ENCODE assay signal across 17 cellular contexts in the genomic region with DNA sequence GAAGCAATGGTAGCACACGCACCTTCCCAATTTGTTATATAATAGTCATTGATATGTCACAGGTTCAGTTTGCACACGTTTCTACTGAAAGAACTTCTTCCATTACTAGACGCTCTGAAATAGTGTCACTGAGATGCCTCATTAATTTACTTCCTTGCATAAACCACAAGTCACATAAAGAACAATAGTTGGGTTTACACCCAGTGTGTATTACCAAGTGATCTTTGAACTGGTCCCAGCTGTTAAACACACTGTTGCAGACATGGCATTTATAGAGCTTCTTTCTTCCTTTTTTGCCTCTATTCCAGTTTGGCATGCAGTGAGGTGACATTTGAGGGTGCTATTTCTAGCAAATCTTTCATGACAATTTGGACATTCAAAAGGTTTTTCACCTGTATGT.
DNase-seq lines count a peak whose midpoint lies in the region; ATAC-seq, FAIRE-seq and TF ChIP-seq lines count a peak whose summit lies in the region.
"Had no signal": no experiment of that assay in that cellular context is flagged by ENCODE, and none has a peak within 500 bp of the region (broad histone marks: within the 10 kb centered on the region; RNA-seq: fewer than 3 reads in every experiment).

No MANE protein-coding gene starts in this region.

- no TSS peak for BruUV-seq in HepG2 (replicated peaks; lab: Mats Ljungman, UMichigan)

- H3K9me3 ChIP-seq in HepG2 (ENCODE audit: low read length) (no peaks in the 10 kb centered on the region), right lobe of liver (no peaks in the 10 kb centered on the region), keratinocyte (ENCODE audit: control insufficient read depth, low read depth, low read length) (no peaks in the 10 kb centered on the region), trophoblast cell (ENCODE audit: insufficient read depth, low read depth, low read length) (no peaks in the 10 kb centered on the region)
- H3K9me3 ChIP-seq: A549 had no signal

- H3K9me3 Mint-ChIP-seq in progenitor cell of endocrine pancreas (ENCODE audit: low read depth): peaks cover 16% of the 10 kb centered on the region
- H3K9me3 Mint-ChIP-seq: GM23338 had no signal

- POLR2A ChIA-PET in HepG2 (lab: Yijun Ruan, JAX): no interaction called here

- ATAC-seq in HepG2 (peak; percentile 64), right lobe of liver (no peak), GM21390 (IDR thresholded peaks at IDR 0.05; ENCODE audit: unreplicated experiment) (no peak)
- ATAC-seq: A549, GM23338, K562 had no signal

- DNase-seq in HepG2 (ENCODE audit: low spot score) (peak; percentile 16), right lobe of liver (no peak), keratinocyte (ENCODE audit: low read depth, low spot score) (no peak), trophoblast cell (no peak), NCI-H2107 treated with DMSO at 0.1 percent for 48 hours (lab: John Stamatoyannopoulos, UW; ENCODE audit: unreplicated experiment) (no peak), progenitor cell of endocrine pancreas (ENCODE audit: low spot score, unreplicated experiment) (no peak)
- DNase-seq: CD4-positive, alpha-beta memory T cell; DMS79 treated with DMSO at 0.1 percent for 48 hours had no signal

- H3K27me3 Mint-ChIP-seq in progenitor cell of endocrine pancreas: peaks cover 5% of the 10 kb centered on the region
- H3K27me3 Mint-ChIP-seq: CD4-positive, alpha-beta memory T cell had no signal

- H3K14ac ChIP-seq in trophoblast cell (ENCODE audit: low read length): no peak overlapping the region

- 5% methylated on average over 3 of the region's 3 CpGs for WGBS in HepG2 (ENCODE audit: low lambda C conversion rate)
- 71% methylated on average over 3 of the region's 3 CpGs for WGBS in right lobe of liver (ENCODE audit: insufficient coverage, low coverage, low lambda C conversion rate, missing lambda C conversion rate)
- no CpG with 5 or more reads among the region's 3 CpGs for WGBS in trophoblast cell (ENCODE audit: extremely low coverage, insufficient coverage, insufficient read length)

- no peak overlapping the region for H3K23ac ChIP-seq in trophoblast cell (ENCODE audit: low read length)

- no peak overlapping the region for H4K91ac ChIP-seq in trophoblast cell (ENCODE audit: low read depth, low read length)

- no peak overlapping the region for H3K18ac ChIP-seq in trophoblast cell (ENCODE audit: low read length)

- H3K27me3 ChIP-seq in HepG2 (ENCODE audit: control insufficient read depth in 1 of 2, insufficient read depth in 2 of 2, low read length in 2 of 2) (no peaks in the 10 kb centered on the region), right lobe of liver (no peaks in the 10 kb centered on the region), keratinocyte (ENCODE audit: control insufficient read depth, extremely low read depth, insufficient read depth, low read length) (no peaks in the 10 kb centered on the region), trophoblast cell (ENCODE audit: insufficient read depth, low read length) (no peaks in the 10 kb centered on the region)
- H3K27me3 ChIP-seq: BLaER1 had no signal

- no peak overlapping the region for H3K4me3 ChIP-seq in HepG2 (replicated peaks in 1 of 3; ENCODE audit: insufficient read depth in 1 of 3, low read depth in 2 of 3, low read length in 3 of 3)
- H3K4me3 ChIP-seq in right lobe of liver: no peak overlapping the region
- H3K4me3 ChIP-seq in keratinocyte (ENCODE audit: control insufficient read depth in 2 of 3, extremely low read depth in 1 of 3, insufficient read depth in 2 of 3, low read depth in 1 of 3, low read length in 3 of 3): no peak overlapping the region
- peak overlapping the region; percentile 15 for H3K4me3 ChIP-seq in trophoblast cell (ENCODE audit: low read depth, low read length)
- H3K4me3 ChIP-seq: A549, BLaER1, GM23338, K562 had no signal

- TF ChIP-seq RAD21 in HepG2 (CRISPR knock-in tag; IDR thresholded peaks at IDR 0.05): no peak

- H4K20me1 ChIP-seq in HepG2 (ENCODE audit: insufficient read depth, low read length) (no peaks in the 10 kb centered on the region), keratinocyte (ENCODE audit: control insufficient read depth, extremely low read depth, insufficient read depth, low read length) (no peaks in the 10 kb centered on the region)
- H4K20me1 ChIP-seq: BLaER1 had no signal

- H3K36me3 ChIP-seq in HepG2 (replicated peaks in 1 of 2; ENCODE audit: control insufficient read depth in 1 of 2, insufficient read depth in 2 of 2, low read length in 2 of 2): no peaks in the 10 kb centered on the region
- no peaks in the 10 kb centered on the region for H3K36me3 ChIP-seq in right lobe of liver
- H3K36me3 ChIP-seq in keratinocyte (ENCODE audit: control insufficient read depth in 2 of 2, extremely low read depth in 1 of 2, insufficient read depth in 2 of 2, low read length in 2 of 2): no peaks in the 10 kb centered on the region
- H3K36me3 ChIP-seq in trophoblast cell (ENCODE audit: control insufficient read depth in 1 of 2, insufficient read depth in 2 of 2, low read length in 2 of 2): no peaks in the 10 kb centered on the region
- H3K36me3 ChIP-seq: BLaER1 had no signal

- H3K36me3 Mint-ChIP-seq in progenitor cell of endocrine pancreas (ENCODE audit: insufficient read depth): peaks cover 2% of the 10 kb centered on the region
- H3K36me3 Mint-ChIP-seq: CD14-positive monocyte; CD4-positive, alpha-beta memory T cell had no signal

- H4K12ac ChIP-seq in trophoblast cell (ENCODE audit: low read depth, low read length): no peak overlapping the region

- no peaks in the 10 kb centered on the region for H3K79me1 ChIP-seq in trophoblast cell (ENCODE audit: low read length)

- H3K4me3 Mint-ChIP-seq in progenitor cell of endocrine pancreas (ENCODE audit: low read depth): no peak overlapping the region
- H3K4me3 Mint-ChIP-seq: CD14-positive monocyte; CD4-positive, alpha-beta memory T cell; GM23338 had no signal

- H4K8ac ChIP-seq in trophoblast cell (ENCODE audit: low read depth, low read length): no peak overlapping the region

- dilution Hi-C loops in keratinocyte (cut with MboI; ENCODE audit: extremely low pct_ligation_motif_present, low sequenced_read_pairs): no loop called here

- intact Hi-C loops in HepG2 (cut with micrococcal nuclease; ENCODE audit: unreplicated experiment): no loop called here
- intact Hi-C loops in right lobe of liver (cut with DNase I): no loop called here

- no peaks in the 10 kb centered on the region for H3K4me1 Mint-ChIP-seq in progenitor cell of endocrine pancreas (ENCODE audit: low read depth)
- H3K4me1 Mint-ChIP-seq: CD14-positive monocyte; CD4-positive, alpha-beta memory T cell had no signal

- H2AFZ ChIP-seq in HepG2 (ENCODE audit: low read length) (no peak overlapping the region), keratinocyte (ENCODE audit: control insufficient read depth, low read length) (no peak overlapping the region), trophoblast cell (ENCODE audit: insufficient read depth, low read length, poor library complexity) (no peak overlapping the region)
- H2AFZ ChIP-seq: GM23338 had no signal

- no peak for TF ChIP-seq CTCF in HepG2 (CRISPR knock-in tag; IDR thresholded peaks at IDR 0.05)
- no peak for TF ChIP-seq CTCF in right lobe of liver (IDR thresholded peaks at IDR 0.05)
- TF ChIP-seq CTCF in keratinocyte (optimal IDR thresholded peaks at IDR 0.05 in 1 of 3, IDR thresholded peaks at IDR 0.05 in 1 of 3, conservative IDR thresholded peaks at IDR 0.05 in 1 of 3; ENCODE audit: extremely low read depth in 1 of 3, insufficient read depth in 2 of 3, low read length in 3 of 3): no peak
- no peak for TF ChIP-seq CTCF in progenitor cell of endocrine pancreas (IDR thresholded peaks at IDR 0.05; ENCODE audit: unreplicated experiment)

- H2BK5ac ChIP-seq in trophoblast cell (ENCODE audit: low read depth, low read length, poor library complexity): no peak overlapping the region

- H3K79me2 ChIP-seq in HepG2 (ENCODE audit: insufficient read depth, low read length) (no peaks in the 10 kb centered on the region), keratinocyte (ENCODE audit: control insufficient read depth, insufficient read depth, low read length) (no peaks in the 10 kb centered on the region), trophoblast cell (ENCODE audit: control insufficient read depth, insufficient read depth, low read length, poor library complexity) (no peaks in the 10 kb centered on the region)

- H3K4ac ChIP-seq in trophoblast cell (ENCODE audit: low read depth, low read length): no peak overlapping the region

- no peak overlapping the region for H2BK12ac ChIP-seq in trophoblast cell (ENCODE audit: low read length)

- H2BK120ac ChIP-seq in trophoblast cell (ENCODE audit: insufficient read depth, low read length, poor library complexity): no peak overlapping the region

- CTCF ChIA-PET in HepG2 (lab: Yijun Ruan, JAX; ENCODE audit: low intra/inter-chr PET ratio, low total read pairs): no interaction called here

- TF ChIP-seq EP300 in HepG2 (IDR thresholded peaks at IDR 0.05; ENCODE audit: low read depth in 2 of 2, low read length in 2 of 2) (no peak), HepG2 (CRISPR knock-in tag; IDR thresholded peaks at IDR 0.05; ENCODE audit: borderline replicate concordance) (no peak)

- H3K4me1 ChIP-seq in HepG2 (ENCODE audit: insufficient read depth, low read length): peaks cover 12% of the 10 kb centered on the region
- no peaks in the 10 kb centered on the region for H3K4me1 ChIP-seq in right lobe of liver
- H3K4me1 ChIP-seq in keratinocyte (ENCODE audit: control insufficient read depth, extremely low read depth, insufficient read depth, low read length): no peaks in the 10 kb centered on the region
- no peaks in the 10 kb centered on the region for H3K4me1 ChIP-seq in trophoblast cell (ENCODE audit: control insufficient read depth in 1 of 2, insufficient read depth in 2 of 2, low read length in 2 of 2)
- H3K4me1 ChIP-seq: A549 had no signal

- FAIRE-seq in HepG2 (lab: Jason Lieb, UNC): peak; percentile 53
- FAIRE-seq in keratinocyte (lab: Jason Lieb, UNC): peak; percentile 5
- FAIRE-seq: A549, GM12891, H54, K562 had no signal

- TF ChIP-seq POLR2A in HepG2 (IDR thresholded peaks at IDR 0.05; ENCODE audit: insufficient read depth in 1 of 2, low read depth in 2 of 2, low read length in 2 of 2) (no peak), right lobe of liver (IDR thresholded peaks at IDR 0.05) (no peak)

- H3K4me2 ChIP-seq in HepG2 (ENCODE audit: low read depth, low read length): no peak overlapping the region
- H3K4me2 ChIP-seq in keratinocyte (ENCODE audit: control insufficient read depth, extremely low read depth, insufficient read depth, low read depth, low read length): no peak overlapping the region
- H3K4me2 ChIP-seq in trophoblast cell (ENCODE audit: low read length): no peak overlapping the region
- H3K4me2 ChIP-seq: A549, BLaER1, GM23338 had no signal

- no peak overlapping the region for H3K27ac Mint-ChIP-seq in progenitor cell of endocrine pancreas
- H3K27ac Mint-ChIP-seq: CD14-positive monocyte; CD4-positive, alpha-beta memory T cell; GM23338 had no signal

- in situ Hi-C loops in HepG2 (cut with HindIII; ENCODE audit: extremely low pct_ligation_motif_present, low pct_unique_long_range_greater_than_20kb): no loop called here

- H2AK5ac ChIP-seq in trophoblast cell (ENCODE audit: low read length): no peak overlapping the region

- no peak overlapping the region for H3K27ac ChIP-seq in HepG2 (ENCODE audit: extremely low read length, insufficient read depth, low read length)
- no peak overlapping the region for H3K27ac ChIP-seq in right lobe of liver
- H3K27ac ChIP-seq in keratinocyte (ENCODE audit: control insufficient read depth, insufficient read depth, low read length): no peak overlapping the region
- no peak overlapping the region for H3K27ac ChIP-seq in trophoblast cell (ENCODE audit: low read depth, low read length)
- H3K27ac ChIP-seq: 22Rv1, A549, BLaER1 had no signal

- H3K9me1 ChIP-seq in keratinocyte (ENCODE audit: control insufficient read depth, extremely low read depth, insufficient read depth, low read length): no peaks in the 10 kb centered on the region

- H3K9ac ChIP-seq in HepG2 (ENCODE audit: insufficient read depth, low read depth, low read length) (no peak overlapping the region), keratinocyte (ENCODE audit: control insufficient read depth, extremely low read depth, insufficient read depth, low read length) (no peak overlapping the region), trophoblast cell (ENCODE audit: low read length) (no peak overlapping the region)
- H3K9ac ChIP-seq: BLaER1 had no signal
